In genomic region chr14:94112513-94113060, GRCh38 we compare ENCODE assay signal across 1 cellular context.
TF ChIP-seq lines count a peak whose summit lies in the region.

No MANE protein-coding gene starts in this region.

TF ChIP-seq in HepG2, 621 proteins besides CTCF, POLR2A, EP300 and RAD21:
- TF ChIP-seq ZNF10 (CRISPR knock-in tag; IDR thresholded peaks at IDR 0.05; ENCODE audit: borderline replicate concordance, low read depth) (no peak), ESRRA (CRISPR knock-in tag; IDR thresholded peaks at IDR 0.05; ENCODE audit: low read depth) (no peak), REPIN1 (CRISPR knock-in tag; IDR thresholded peaks at IDR 0.05; ENCODE audit: borderline replicate concordance, low read depth) (no peak), TSC22D2 (CRISPR knock-in tag; IDR thresholded peaks at IDR 0.05; ENCODE audit: borderline replicate concordance) (no peak), MYC (CRISPR knock-in tag; IDR thresholded peaks at IDR 0.05; ENCODE audit: borderline replicate concordance) (no peak), SALL1 (CRISPR knock-in tag; IDR thresholded peaks at IDR 0.05) (no peak), ZNF232 (CRISPR knock-in tag; IDR thresholded peaks at IDR 0.05; ENCODE audit: borderline replicate concordance) (no peak), MTA3 (CRISPR knock-in tag; IDR thresholded peaks at IDR 0.05) (no peak), BRD4 (CRISPR knock-in tag; IDR thresholded peaks at IDR 0.05) (no peak), ZNF572 (CRISPR knock-in tag; IDR thresholded peaks at IDR 0.05) (no peak), NFATC3 (CRISPR knock-in tag; IDR thresholded peaks at IDR 0.05) (no peak), ISX (CRISPR knock-in tag; conservative IDR thresholded peaks at IDR 0.05) (no peak), BATF2 (CRISPR knock-in tag; IDR thresholded peaks at IDR 0.05) (no peak), ZBTB1 (CRISPR knock-in tag; IDR thresholded peaks at IDR 0.05; ENCODE audit: borderline replicate concordance) (no peak)
